9 cellular contexts compared by ENCODE assay signal in genomic region chr18:13382990-13383821, GRCh38.
DNase-seq lines count a peak whose midpoint lies in the region; ATAC-seq and TF ChIP-seq lines count a peak whose summit lies in the region.
"Had no signal": no experiment of that assay in that cellular context is flagged by ENCODE, and none has a peak within 500 bp of the region (broad histone marks: within the 10 kb centered on the region; RNA-seq: fewer than 3 reads in every experiment).

No MANE protein-coding gene starts in this region.

- peak; percentile 36 to 50 for ATAC-seq in activated CD4-positive, CD25-positive, alpha-beta regulatory T cell treated with anti-CD3 and anti-CD28 coated beads, Interleukin-2, amount 50 U/mL, for 24 hours
- ATAC-seq in right lobe of liver: no peak
- no peak for ATAC-seq in HG03025 (IDR thresholded peaks at IDR 0.05; ENCODE audit: low FRiP score, unreplicated experiment)

- no peak for TF ChIP-seq CTCF in right lobe of liver (IDR thresholded peaks at IDR 0.05)

- H3K27ac ChIP-seq in right lobe of liver (peak overlapping the region; percentile 33 to 77 (median 71)), stomach smooth muscle (ENCODE audit: low read length) (peak overlapping the region; percentile 88)

- WGBS in right lobe of liver (ENCODE audit: insufficient coverage, low coverage, low lambda C conversion rate, missing lambda C conversion rate): 94% methylated on average over 3 of the region's 19 CpGs

- no peaks in the 10 kb centered on the region for H3K9me3 ChIP-seq in right lobe of liver
- H3K9me3 ChIP-seq in stomach smooth muscle (ENCODE audit: control insufficient read depth in 2 of 2, low read length in 2 of 2): no peaks in the 10 kb centered on the region

- H3K4me3 Mint-ChIP-seq in activated naive CD4-positive, alpha-beta T cell treated with anti-CD3 and anti-CD28 coated beads, Interleukin-2, amount 50 U/mL, for 24 hours: peak overlapping the region; percentile 91

- no peak for TF ChIP-seq POLR2A in right lobe of liver (IDR thresholded peaks at IDR 0.05)

- H3K27ac Mint-ChIP-seq in activated naive CD4-positive, alpha-beta T cell treated with anti-CD3 and anti-CD28 coated beads, Interleukin-2, amount 50 U/mL, for 24 hours: peak overlapping the region; percentile 98

- intact Hi-C loops in right lobe of liver (cut with DNase I): no loop called here

- peaks cover 74% of the 10 kb centered on the region for H3K4me1 Mint-ChIP-seq in activated naive CD4-positive, alpha-beta T cell treated with anti-CD3 and anti-CD28 coated beads, Interleukin-2, amount 50 U/mL, for 24 hours

- peak overlapping the region in 1 of 2 donors; percentile 42 for H3K9ac ChIP-seq in stomach smooth muscle (ENCODE audit: low read length in 2 of 2)

- H3K9me3 Mint-ChIP-seq in activated naive CD4-positive, alpha-beta T cell treated with anti-CD3 and anti-CD28 coated beads, Interleukin-2, amount 50 U/mL, for 24 hours: no peaks in the 10 kb centered on the region

- H3K27me3 ChIP-seq in right lobe of liver (no peaks in the 10 kb centered on the region), stomach smooth muscle (ENCODE audit: control insufficient read depth in 1 of 2, insufficient read depth in 2 of 2, low read length in 2 of 2) (no peaks in the 10 kb centered on the region)

- H3K36me3 Mint-ChIP-seq in activated naive CD4-positive, alpha-beta T cell treated with anti-CD3 and anti-CD28 coated beads, Interleukin-2, amount 50 U/mL, for 24 hours: peaks cover 5% of the 10 kb centered on the region

- H3K27me3 Mint-ChIP-seq in activated naive CD4-positive, alpha-beta T cell treated with anti-CD3 and anti-CD28 coated beads, Interleukin-2, amount 50 U/mL, for 24 hours: no peaks in the 10 kb centered on the region

- H3K4me1 ChIP-seq in right lobe of liver (peaks cover 0 to 14% (median 3%) of the 10 kb centered on the region in 4 donors), stomach smooth muscle (ENCODE audit: control insufficient read depth, insufficient read depth, low read length) (peaks cover 43% of the 10 kb centered on the region)

- H3K4me3 ChIP-seq in right lobe of liver: no peak overlapping the region
- peak overlapping the region in 1 of 2 donors; percentile 69 for H3K4me3 ChIP-seq in stomach smooth muscle (ENCODE audit: low read length in 2 of 2)

- DNase-seq in activated CD4-positive, CD25-positive, alpha-beta regulatory T cell treated with anti-CD3 and anti-CD28 coated beads, Interleukin-2, amount 50 U/mL, for 72 hours: no peak
- DNase-seq in right lobe of liver (peak in 1 of 3 donors; percentile 36), NCI-H146 treated with DMSO at 0.1 percent for 48 hours (lab: John Stamatoyannopoulos, UW; ENCODE audit: unreplicated experiment) (no peak)
- DNase-seq in stimulated activated CD4-positive, alpha-beta T cell treated with anti-CD3 and anti-CD28 coated beads, Interleukin-4, amount 100 ng/mL, for 24 hours: no peak
- DNase-seq: NCI-H82 had no signal

- H3K36me3 ChIP-seq in right lobe of liver: peaks cover 0 to 9% (median 4%) of the 10 kb centered on the region in 4 donors
- H3K36me3 ChIP-seq in stomach smooth muscle (ENCODE audit: control insufficient read depth in 2 of 2, insufficient read depth in 2 of 2, low read length in 2 of 2): peaks cover 2 to 3% of the 10 kb centered on the region in 2 donors

Comparison
In these comparisons a context has a peak if more than half of its experiments do, and no peak if none do; other contexts are left out.
1. ATAC-seq: peak in activated CD4-positive, CD25-positive, alpha-beta regulatory T cell treated with anti-CD3 and anti-CD28 coated beads, Interleukin-2, amount 50 U/mL, for 24 hours (2 of 2); none in right lobe of liver (0 of 4) and HG03025 (single experiment).